ENCODE assay signal across 1 cellular context in the genomic region with DNA sequence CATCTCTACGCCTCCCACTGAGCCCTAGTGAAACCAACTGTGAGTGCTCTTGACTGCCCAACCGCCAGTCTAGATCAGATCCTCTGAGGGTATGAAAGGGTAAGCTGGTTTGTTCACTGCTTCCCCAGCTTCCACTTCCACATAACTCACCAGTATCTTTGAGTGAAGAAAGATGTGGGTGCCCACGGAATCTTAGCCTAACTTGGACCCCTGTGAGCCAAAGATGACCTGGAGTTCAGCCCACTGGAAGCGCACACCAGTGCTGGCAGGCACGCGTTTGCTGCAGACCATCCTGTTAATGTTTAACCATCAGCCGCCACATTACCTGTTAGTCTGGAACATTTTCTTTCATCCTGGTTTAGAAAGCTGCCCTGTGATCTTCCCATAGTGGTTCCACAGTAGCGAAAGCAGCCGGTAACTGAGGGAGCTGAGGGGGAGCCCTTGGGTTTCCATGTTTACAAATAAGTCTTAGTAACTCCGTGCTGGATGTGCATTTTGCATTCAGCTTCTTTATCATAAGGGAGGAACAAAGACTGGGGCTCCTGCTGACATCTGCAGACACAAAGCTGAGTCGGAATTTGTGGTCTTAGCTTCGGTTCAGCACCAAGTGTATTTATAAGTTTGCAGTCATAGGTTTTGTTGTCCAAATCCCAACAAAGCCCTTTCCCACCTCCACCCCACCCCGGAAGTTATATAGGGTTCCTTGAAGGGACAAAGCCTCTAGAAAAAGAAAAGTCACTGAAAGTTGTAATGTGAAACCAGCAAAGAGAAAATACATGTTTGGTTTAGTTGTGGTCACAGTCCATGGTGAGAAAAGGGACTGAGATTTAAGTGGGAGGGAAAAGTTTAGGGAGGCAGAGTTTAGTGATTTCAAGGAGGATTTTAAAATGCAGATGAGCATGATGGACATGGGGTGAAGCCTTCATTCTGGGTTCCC.
TF ChIP-seq lines count a peak whose summit lies in the region.

No MANE protein-coding gene starts in this region.

TF ChIP-seq in HepG2, 621 proteins besides CTCF, POLR2A, EP300 and RAD21 (continues in another document):
- TF ChIP-seq, protein P1, sequence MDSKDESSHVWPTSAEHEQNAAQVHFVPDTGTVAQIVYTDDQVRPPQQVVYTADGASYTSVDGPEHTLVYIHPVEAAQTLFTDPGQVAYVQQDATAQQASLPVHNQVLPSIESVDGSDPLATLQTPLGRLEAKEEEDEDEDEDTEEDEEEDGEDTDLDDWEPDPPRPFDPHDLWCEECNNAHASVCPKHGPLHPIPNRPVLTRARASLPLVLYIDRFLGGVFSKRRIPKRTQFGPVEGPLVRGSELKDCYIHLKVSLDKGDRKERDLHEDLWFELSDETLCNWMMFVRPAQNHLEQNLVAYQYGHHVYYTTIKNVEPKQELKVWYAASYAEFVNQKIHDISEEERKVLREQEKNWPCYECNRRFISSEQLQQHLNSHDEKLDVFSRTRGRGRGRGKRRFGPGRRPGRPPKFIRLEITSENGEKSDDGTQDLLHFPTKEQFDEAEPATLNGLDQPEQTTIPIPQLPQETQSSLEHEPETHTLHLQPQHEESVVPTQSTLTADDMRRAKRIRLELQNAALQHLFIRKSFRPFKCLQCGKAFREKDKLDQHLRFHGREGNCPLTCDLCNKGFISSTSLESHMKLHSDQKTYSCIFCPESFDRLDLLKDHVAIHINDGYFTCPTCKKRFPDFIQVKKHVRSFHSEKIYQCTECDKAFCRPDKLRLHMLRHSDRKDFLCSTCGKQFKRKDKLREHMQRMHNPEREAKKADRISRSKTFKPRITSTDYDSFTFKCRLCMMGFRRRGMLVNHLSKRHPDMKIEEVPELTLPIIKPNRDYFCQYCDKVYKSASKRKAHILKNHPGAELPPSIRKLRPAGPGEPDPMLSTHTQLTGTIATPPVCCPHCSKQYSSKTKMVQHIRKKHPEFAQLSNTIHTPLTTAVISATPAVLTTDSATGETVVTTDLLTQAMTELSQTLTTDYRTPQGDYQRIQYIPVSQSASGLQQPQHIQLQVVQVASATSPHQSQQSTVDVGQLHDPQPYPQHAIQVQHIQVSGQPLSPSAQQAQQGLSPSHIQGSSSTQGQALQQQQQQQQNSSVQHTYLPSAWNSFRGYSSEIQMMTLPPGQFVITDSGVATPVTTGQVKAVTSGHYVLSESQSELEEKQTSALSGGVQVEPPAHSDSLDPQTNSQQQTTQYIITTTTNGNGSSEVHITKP (CRISPR knock-in tag; IDR thresholded peaks at IDR 0.05; ENCODE audit: low read depth): peak; percentile 47; the same call in 1 of the 2 replicates
- no peak for TF ChIP-seq ZNF337 (CRISPR knock-in tag; IDR thresholded peaks at IDR 0.05; ENCODE audit: borderline replicate concordance, low read depth)
- no peak for TF ChIP-seq CBX5 (CRISPR knock-in tag; IDR thresholded peaks at IDR 0.05; ENCODE audit: borderline replicate concordance)
- peak; percentile 84 for TF ChIP-seq PITX1 (CRISPR knock-in tag; IDR thresholded peaks at IDR 0.05)
- peak; percentile 77; the same call in 1 of the 2 replicates for TF ChIP-seq MYC (CRISPR knock-in tag; IDR thresholded peaks at IDR 0.05; ENCODE audit: borderline replicate concordance)
- TF ChIP-seq, protein P2, sequence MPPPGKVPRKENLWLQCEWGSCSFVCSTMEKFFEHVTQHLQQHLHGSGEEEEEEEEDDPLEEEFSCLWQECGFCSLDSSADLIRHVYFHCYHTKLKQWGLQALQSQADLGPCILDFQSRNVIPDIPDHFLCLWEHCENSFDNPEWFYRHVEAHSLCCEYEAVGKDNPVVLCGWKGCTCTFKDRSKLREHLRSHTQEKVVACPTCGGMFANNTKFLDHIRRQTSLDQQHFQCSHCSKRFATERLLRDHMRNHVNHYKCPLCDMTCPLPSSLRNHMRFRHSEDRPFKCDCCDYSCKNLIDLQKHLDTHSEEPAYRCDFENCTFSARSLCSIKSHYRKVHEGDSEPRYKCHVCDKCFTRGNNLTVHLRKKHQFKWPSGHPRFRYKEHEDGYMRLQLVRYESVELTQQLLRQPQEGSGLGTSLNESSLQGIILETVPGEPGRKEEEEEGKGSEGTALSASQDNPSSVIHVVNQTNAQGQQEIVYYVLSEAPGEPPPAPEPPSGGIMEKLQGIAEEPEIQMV (CRISPR knock-in tag; IDR thresholded peaks at IDR 0.05; ENCODE audit: low read depth): peak; percentile 38; the same call in 1 of the 2 replicates
- no peak for TF ChIP-seq HOXA7 (CRISPR knock-in tag; IDR thresholded peaks at IDR 0.05)
- TF ChIP-seq, protein P3, sequence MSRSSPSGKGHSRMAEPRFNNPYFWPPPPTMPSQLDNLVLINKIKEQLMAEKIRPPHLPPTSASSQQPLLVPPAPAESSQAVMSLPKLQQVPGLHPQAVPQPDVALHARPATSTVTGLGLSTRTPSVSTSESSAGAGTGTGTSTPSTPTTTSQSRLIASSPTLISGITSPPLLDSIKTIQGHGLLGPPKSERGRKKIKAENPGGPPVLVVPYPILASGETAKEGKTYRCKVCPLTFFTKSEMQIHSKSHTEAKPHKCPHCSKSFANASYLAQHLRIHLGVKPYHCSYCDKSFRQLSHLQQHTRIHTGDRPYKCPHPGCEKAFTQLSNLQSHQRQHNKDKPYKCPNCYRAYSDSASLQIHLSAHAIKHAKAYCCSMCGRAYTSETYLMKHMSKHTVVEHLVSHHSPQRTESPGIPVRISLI (CRISPR knock-in tag; IDR thresholded peaks at IDR 0.05; ENCODE audit: borderline replicate concordance): no peak
- TF ChIP-seq FOXJ3 (CRISPR knock-in tag; IDR thresholded peaks at IDR 0.05; ENCODE audit: borderline replicate concordance): 0 out of 2 replicates have a peak, but pooled peaks have one; percentile 40
- no peak for TF ChIP-seq NPAS2 (CRISPR knock-in tag; IDR thresholded peaks at IDR 0.05; ENCODE audit: borderline replicate concordance)
- peak; percentile 52; the same call in 1 of the 2 replicates for TF ChIP-seq KMT2A (CRISPR knock-in tag; IDR thresholded peaks at IDR 0.05)
- peak; percentile 93 for TF ChIP-seq ZNF501 (CRISPR knock-in tag; IDR thresholded peaks at IDR 0.05)
- TF ChIP-seq ZNF614 (CRISPR knock-in tag; IDR thresholded peaks at IDR 0.05; ENCODE audit: borderline replicate concordance): no peak
- no peak for TF ChIP-seq KDM6A (CRISPR knock-in tag; IDR thresholded peaks at IDR 0.05; ENCODE audit: low read depth)
- TF ChIP-seq, protein P4, sequence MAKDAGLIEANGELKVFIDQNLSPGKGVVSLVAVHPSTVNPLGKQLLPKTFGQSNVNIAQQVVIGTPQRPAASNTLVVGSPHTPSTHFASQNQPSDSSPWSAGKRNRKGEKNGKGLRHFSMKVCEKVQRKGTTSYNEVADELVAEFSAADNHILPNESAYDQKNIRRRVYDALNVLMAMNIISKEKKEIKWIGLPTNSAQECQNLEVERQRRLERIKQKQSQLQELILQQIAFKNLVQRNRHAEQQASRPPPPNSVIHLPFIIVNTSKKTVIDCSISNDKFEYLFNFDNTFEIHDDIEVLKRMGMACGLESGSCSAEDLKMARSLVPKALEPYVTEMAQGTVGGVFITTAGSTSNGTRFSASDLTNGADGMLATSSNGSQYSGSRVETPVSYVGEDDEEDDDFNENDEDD (CRISPR knock-in tag; IDR thresholded peaks at IDR 0.05; ENCODE audit: borderline replicate concordance): no peak
- TF ChIP-seq, protein P5, sequence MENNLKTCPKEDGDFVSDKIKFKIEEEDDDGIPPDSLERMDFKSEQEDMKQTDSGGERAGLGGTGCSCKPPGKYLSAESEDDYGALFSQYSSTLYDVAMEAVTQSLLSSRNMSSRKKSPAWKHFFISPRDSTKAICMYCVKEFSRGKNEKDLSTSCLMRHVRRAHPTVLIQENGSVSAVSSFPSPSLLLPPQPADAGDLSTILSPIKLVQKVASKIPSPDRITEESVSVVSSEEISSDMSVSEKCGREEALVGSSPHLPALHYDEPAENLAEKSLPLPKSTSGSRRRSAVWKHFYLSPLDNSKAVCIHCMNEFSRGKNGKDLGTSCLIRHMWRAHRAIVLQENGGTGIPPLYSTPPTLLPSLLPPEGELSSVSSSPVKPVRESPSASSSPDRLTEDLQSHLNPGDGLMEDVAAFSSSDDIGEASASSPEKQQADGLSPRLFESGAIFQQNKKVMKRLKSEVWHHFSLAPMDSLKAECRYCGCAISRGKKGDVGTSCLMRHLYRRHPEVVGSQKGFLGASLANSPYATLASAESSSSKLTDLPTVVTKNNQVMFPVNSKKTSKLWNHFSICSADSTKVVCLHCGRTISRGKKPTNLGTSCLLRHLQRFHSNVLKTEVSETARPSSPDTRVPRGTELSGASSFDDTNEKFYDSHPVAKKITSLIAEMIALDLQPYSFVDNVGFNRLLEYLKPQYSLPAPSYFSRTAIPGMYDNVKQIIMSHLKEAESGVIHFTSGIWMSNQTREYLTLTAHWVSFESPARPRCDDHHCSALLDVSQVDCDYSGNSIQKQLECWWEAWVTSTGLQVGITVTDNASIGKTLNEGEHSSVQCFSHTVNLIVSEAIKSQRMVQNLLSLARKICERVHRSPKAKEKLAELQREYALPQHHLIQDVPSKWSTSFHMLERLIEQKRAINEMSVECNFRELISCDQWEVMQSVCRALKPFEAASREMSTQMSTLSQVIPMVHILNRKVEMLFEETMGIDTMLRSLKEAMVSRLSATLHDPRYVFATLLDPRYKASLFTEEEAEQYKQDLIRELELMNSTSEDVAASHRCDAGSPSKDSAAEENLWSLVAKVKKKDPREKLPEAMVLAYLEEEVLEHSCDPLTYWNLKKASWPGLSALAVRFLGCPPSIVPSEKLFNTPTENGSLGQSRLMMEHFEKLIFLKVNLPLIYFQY (CRISPR knock-in tag; IDR thresholded peaks at IDR 0.05; ENCODE audit: borderline replicate concordance): no peak
- peak; percentile 68; the same call in 1 of the 2 replicates for TF ChIP-seq ZNF331 (CRISPR knock-in tag; IDR thresholded peaks at IDR 0.05)
- TF ChIP-seq, protein P6, sequence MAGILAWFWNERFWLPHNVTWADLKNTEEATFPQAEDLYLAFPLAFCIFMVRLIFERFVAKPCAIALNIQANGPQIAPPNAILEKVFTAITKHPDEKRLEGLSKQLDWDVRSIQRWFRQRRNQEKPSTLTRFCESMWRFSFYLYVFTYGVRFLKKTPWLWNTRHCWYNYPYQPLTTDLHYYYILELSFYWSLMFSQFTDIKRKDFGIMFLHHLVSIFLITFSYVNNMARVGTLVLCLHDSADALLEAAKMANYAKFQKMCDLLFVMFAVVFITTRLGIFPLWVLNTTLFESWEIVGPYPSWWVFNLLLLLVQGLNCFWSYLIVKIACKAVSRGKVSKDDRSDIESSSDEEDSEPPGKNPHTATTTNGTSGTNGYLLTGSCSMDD (CRISPR knock-in tag; IDR thresholded peaks at IDR 0.05): no peak
- TF ChIP-seq, protein P7, sequence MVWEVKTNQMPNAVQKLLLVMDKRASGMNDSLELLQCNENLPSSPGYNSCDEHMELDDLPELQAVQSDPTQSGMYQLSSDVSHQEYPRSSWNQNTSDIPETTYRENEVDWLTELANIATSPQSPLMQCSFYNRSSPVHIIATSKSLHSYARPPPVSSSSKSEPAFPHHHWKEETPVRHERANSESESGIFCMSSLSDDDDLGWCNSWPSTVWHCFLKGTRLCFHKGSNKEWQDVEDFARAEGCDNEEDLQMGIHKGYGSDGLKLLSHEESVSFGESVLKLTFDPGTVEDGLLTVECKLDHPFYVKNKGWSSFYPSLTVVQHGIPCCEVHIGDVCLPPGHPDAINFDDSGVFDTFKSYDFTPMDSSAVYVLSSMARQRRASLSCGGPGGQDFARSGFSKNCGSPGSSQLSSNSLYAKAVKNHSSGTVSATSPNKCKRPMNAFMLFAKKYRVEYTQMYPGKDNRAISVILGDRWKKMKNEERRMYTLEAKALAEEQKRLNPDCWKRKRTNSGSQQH (CRISPR knock-in tag; IDR thresholded peaks at IDR 0.05; ENCODE audit: low read depth): no peak
- TF ChIP-seq, protein P8, sequence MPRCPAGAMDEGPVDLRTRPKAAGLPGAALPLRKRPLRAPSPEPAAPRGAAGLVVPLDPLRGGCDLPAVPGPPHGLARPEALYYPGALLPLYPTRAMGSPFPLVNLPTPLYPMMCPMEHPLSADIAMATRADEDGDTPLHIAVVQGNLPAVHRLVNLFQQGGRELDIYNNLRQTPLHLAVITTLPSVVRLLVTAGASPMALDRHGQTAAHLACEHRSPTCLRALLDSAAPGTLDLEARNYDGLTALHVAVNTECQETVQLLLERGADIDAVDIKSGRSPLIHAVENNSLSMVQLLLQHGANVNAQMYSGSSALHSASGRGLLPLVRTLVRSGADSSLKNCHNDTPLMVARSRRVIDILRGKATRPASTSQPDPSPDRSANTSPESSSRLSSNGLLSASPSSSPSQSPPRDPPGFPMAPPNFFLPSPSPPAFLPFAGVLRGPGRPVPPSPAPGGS (CRISPR knock-in tag; IDR thresholded peaks at IDR 0.05): no peak
- TF ChIP-seq REPIN1 (CRISPR knock-in tag; IDR thresholded peaks at IDR 0.05; ENCODE audit: borderline replicate concordance, low read depth): peak; percentile 83; the same call in 1 of the 2 replicates
- TF ChIP-seq ZNF598 (CRISPR knock-in tag; IDR thresholded peaks at IDR 0.05; ENCODE audit: borderline replicate concordance): no peak
- no peak for TF ChIP-seq KDM4B (CRISPR knock-in tag; IDR thresholded peaks at IDR 0.05)
- TF ChIP-seq ZNF317 (CRISPR knock-in tag; IDR thresholded peaks at IDR 0.05): no peak; the same call in 1 of the 2 replicates
- peak; percentile 62; the same call in 1 of the 2 replicates for TF ChIP-seq YEATS4 (CRISPR knock-in tag; IDR thresholded peaks at IDR 0.05; ENCODE audit: borderline replicate concordance)
- TF ChIP-seq, protein P9, sequence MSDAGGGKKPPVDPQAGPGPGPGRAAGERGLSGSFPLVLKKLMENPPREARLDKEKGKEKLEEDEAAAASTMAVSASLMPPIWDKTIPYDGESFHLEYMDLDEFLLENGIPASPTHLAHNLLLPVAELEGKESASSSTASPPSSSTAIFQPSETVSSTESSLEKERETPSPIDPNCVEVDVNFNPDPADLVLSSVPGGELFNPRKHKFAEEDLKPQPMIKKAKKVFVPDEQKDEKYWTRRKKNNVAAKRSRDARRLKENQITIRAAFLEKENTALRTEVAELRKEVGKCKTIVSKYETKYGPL (CRISPR knock-in tag; IDR thresholded peaks at IDR 0.05): no peak
- TF ChIP-seq GZF1 (CRISPR knock-in tag; IDR thresholded peaks at IDR 0.05): 0 out of 2 replicates have a peak, but pooled peaks have one; percentile 34
- TF ChIP-seq ZNF33A (CRISPR knock-in tag; IDR thresholded peaks at IDR 0.05; ENCODE audit: borderline replicate concordance): no peak
- TF ChIP-seq ZNF3 (CRISPR knock-in tag; IDR thresholded peaks at IDR 0.05): no peak
- peak; percentile 97; the same call in 1 of the 2 replicates for TF ChIP-seq ZNF292 (CRISPR knock-in tag; IDR thresholded peaks at IDR 0.05; ENCODE audit: borderline replicate concordance, low read depth)
- TF ChIP-seq SOX6 (IDR thresholded peaks at IDR 0.05): no peak
- TF ChIP-seq SOX6 (CRISPR knock-in tag; IDR thresholded peaks at IDR 0.05): peak; percentile 80
